In the genomic region with DNA sequence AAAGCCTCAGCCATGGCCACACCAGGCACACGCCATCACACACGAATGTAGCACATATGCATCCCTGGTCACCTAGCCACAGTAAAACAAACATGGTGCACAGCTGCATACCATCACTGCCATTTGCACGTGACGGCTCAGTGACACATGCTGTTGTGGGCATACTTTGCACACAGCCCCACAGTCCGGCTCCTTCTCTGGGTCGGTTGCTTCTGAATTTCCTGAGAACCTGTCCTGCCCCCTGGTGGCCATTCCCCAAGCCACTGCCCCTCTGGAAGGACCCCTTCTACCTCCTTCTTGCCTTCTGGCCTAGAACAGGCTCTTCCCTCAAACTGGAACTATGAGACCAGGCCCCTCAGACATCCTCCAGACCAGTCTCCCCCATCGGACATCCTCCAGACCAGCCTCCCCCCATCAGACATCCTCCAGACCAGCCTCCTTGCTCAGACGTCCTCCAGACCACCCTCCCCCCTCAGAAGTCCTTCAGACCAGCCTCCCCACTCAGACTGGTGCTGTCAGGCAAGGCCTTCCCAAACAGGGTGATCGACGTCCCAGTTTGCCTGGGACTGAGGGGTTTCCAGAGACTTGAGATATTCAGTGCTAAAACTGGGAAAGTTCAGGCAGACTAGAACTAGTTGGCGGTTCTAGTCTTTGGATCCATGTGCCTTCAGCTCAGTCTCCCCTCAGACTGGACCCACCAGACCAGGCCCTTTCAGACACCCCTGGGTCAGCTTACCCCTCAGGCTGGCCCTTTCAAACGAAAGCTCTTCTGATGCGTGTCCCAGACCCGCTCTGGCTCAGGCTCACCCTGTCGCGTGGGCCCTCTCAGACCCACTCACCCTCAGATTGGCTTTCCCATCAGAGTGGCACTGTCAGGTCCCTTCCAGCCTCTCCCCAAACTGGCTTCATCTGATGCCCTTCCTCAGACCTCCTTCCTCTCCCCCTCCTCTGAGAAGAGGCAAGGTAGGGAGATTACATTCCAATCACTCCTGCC, we compare ENCODE assay signal across 1 cellular context.
TF ChIP-seq lines count a peak whose summit lies in the region.

No MANE protein-coding gene starts in this region.

TF ChIP-seq in A549, 52 proteins besides CTCF, POLR2A, EP300 and RAD21 (continued from another document):
- no peak for TF ChIP-seq NPAS2 (CRISPR knock-in tag; IDR thresholded peaks at IDR 0.05; ENCODE audit: borderline replicate concordance)
- no peak for TF ChIP-seq GATA3 (IDR thresholded peaks at IDR 0.05; ENCODE audit: borderline replicate concordance)
- TF ChIP-seq, protein P1, sequence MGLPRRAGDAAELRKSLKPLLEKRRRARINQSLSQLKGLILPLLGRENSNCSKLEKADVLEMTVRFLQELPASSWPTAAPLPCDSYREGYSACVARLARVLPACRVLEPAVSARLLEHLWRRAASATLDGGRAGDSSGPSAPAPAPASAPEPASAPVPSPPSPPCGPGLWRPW (IDR thresholded peaks at IDR 0.05) = no peak
- no peak for TF ChIP-seq EHF (CRISPR knock-in tag; IDR thresholded peaks at IDR 0.05)
- TF ChIP-seq CHD4 (IDR thresholded peaks at IDR 0.05; ENCODE audit: borderline replicate concordance) = no peak
- TF ChIP-seq, protein P2, sequence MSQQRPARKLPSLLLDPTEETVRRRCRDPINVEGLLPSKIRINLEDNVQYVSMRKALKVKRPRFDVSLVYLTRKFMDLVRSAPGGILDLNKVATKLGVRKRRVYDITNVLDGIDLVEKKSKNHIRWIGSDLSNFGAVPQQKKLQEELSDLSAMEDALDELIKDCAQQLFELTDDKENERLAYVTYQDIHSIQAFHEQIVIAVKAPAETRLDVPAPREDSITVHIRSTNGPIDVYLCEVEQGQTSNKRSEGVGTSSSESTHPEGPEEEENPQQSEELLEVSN (IDR thresholded peaks at IDR 0.05; ENCODE audit: borderline replicate concordance, low read depth) = no peak
- no peak for TF ChIP-seq FOSL2 (IDR thresholded peaks at IDR 0.05)
- no peak for TF ChIP-seq FOSL2 (CRISPR knock-in tag; IDR thresholded peaks at IDR 0.05)
- no peak for TF ChIP-seq NFE2L2 (conservative IDR thresholded peaks at IDR 0.05; ENCODE audit: low read length)
- TF ChIP-seq JUNB (IDR thresholded peaks at IDR 0.05) = no peak
- TF ChIP-seq, protein P3, sequence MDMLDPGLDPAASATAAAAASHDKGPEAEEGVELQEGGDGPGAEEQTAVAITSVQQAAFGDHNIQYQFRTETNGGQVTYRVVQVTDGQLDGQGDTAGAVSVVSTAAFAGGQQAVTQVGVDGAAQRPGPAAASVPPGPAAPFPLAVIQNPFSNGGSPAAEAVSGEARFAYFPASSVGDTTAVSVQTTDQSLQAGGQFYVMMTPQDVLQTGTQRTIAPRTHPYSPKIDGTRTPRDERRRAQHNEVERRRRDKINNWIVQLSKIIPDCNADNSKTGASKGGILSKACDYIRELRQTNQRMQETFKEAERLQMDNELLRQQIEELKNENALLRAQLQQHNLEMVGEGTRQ (IDR thresholded peaks at IDR 0.05) = 0 out of 2 replicates have a peak, but pooled peaks have one; percentile 0
- no peak for TF ChIP-seq BCL3 (IDR thresholded peaks at IDR 0.05)
- no peak for TF ChIP-seq HOXA7 (CRISPR knock-in tag; IDR thresholded peaks at IDR 0.05)
- TF ChIP-seq, protein P4, sequence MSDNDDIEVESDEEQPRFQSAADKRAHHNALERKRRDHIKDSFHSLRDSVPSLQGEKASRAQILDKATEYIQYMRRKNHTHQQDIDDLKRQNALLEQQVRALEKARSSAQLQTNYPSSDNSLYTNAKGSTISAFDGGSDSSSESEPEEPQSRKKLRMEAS (IDR thresholded peaks at IDR 0.05) = no peak
- TF ChIP-seq SMC3 (IDR thresholded peaks at IDR 0.05) = peak; percentile 66
TF ChIP-seq in A549: peak in this region for 3.
